37 cellular contexts compared by ENCODE assay signal in genomic region chr6:23752414-23752813, GRCh38.
DNase-seq lines count a peak whose midpoint lies in the region; ATAC-seq, FAIRE-seq and TF ChIP-seq lines count a peak whose summit lies in the region.
"Had no signal": no experiment of that assay in that cellular context is flagged by ENCODE, and none has a peak within 500 bp of the region (broad histone marks: within the 10 kb centered on the region; RNA-seq: fewer than 3 reads in every experiment).

No MANE protein-coding gene starts in this region.

- no peak overlapping the region for H3K27ac Mint-ChIP-seq in stimulated activated naive CD8-positive, alpha-beta T cell treated with anti-CD3 and anti-CD28 coated beads, Interleukin-15, amount 100 ng/mL, for 72 hours
- H3K27ac Mint-ChIP-seq: B cell; CD14-positive monocyte; CD4-positive, alpha-beta memory T cell; CD4-positive, alpha-beta T cell; CD4-positive, CD25-positive, alpha-beta regulatory T cell; CD8-positive, alpha-beta memory T cell; CD8-positive, alpha-beta T cell had no signal

- ATAC-seq in SK-N-SH treated with all-trans-retinoic acid at 6 μM for 48 hours (no peak), GM19455 (IDR thresholded peaks at IDR 0.05; ENCODE audit: unreplicated experiment) (no peak)
- ATAC-seq in stimulated activated naive CD8-positive, alpha-beta T cell treated with anti-CD3 and anti-CD28 coated beads, Interleukin-15, amount 100 ng/mL, for 72 hours, result no peak
- ATAC-seq: A549; CD8-positive, alpha-beta T cell had no signal

- H3K4me1 ChIP-seq in SK-N-SH (ENCODE audit: control insufficient read depth in 1 of 2, insufficient read depth in 2 of 2, low read depth in 1 of 2, low read length in 1 of 2), result peaks cover 0 to 2% of the 10 kb centered on the region in 2 experiments; a peak in 1 of 4 replicates
- H3K4me1 ChIP-seq in kidney (ENCODE audit: control insufficient read depth in 1 of 2, insufficient read depth in 1 of 2, low read depth in 1 of 2, low read length in 2 of 2), result no peaks in the 10 kb centered on the region
- H3K4me1 ChIP-seq: A549; BLaER1; BLaER1 treated with 17β-estradiol and CSF1 and Interleukin-3, amounts not matched to agents 10 nM and 100 nM; Caco-2 had no signal

- no peak overlapping the region for H3K4me3 ChIP-seq in SK-N-SH (ENCODE audit: low read depth in 2 of 2, low read length in 1 of 2)
- no peak overlapping the region for H3K4me3 ChIP-seq in kidney (ENCODE audit: low read length in 2 of 2)
- H3K4me3 ChIP-seq: A549; BLaER1; BLaER1 treated with 17β-estradiol and CSF1 and Interleukin-3, amounts not matched to agents 10 nM and 100 nM had no signal

- H3K4me3 Mint-ChIP-seq in stimulated activated naive CD8-positive, alpha-beta T cell treated with anti-CD3 and anti-CD28 coated beads, Interleukin-15, amount 100 ng/mL, for 72 hours, result no peak overlapping the region
- H3K4me3 Mint-ChIP-seq: B cell; CD14-positive monocyte; CD4-positive, alpha-beta memory T cell; CD4-positive, alpha-beta T cell; CD4-positive, CD25-positive, alpha-beta regulatory T cell; CD8-positive, alpha-beta memory T cell; CD8-positive, alpha-beta T cell had no signal

- POLR2A ChIA-PET in SK-N-SH (lab: Yijun Ruan, JAX), result no interaction called here

- H3K27me3 ChIP-seq in SK-N-SH (ENCODE audit: insufficient read depth), result no peaks in the 10 kb centered on the region
- H3K27me3 ChIP-seq: BE2C; BLaER1; BLaER1 treated with 17β-estradiol and CSF1 and Interleukin-3, amounts not matched to agents 10 nM and 100 nM had no signal

- no peaks in the 10 kb centered on the region for H3F3A ChIP-seq in SK-N-SH (replicated peaks; ENCODE audit: insufficient read depth)

- no peaks in the 10 kb centered on the region for H3K4me1 Mint-ChIP-seq in stimulated activated naive CD8-positive, alpha-beta T cell treated with anti-CD3 and anti-CD28 coated beads, Interleukin-15, amount 100 ng/mL, for 72 hours
- H3K4me1 Mint-ChIP-seq: B cell; CD14-positive monocyte; CD4-positive, alpha-beta memory T cell; CD4-positive, CD25-positive, alpha-beta regulatory T cell; CD8-positive, alpha-beta memory T cell had no signal

- H3K9ac ChIP-seq in SK-N-SH, result no peak overlapping the region
- H3K9ac ChIP-seq in kidney (ENCODE audit: low read length in 2 of 2), result no peak overlapping the region
- H3K9ac ChIP-seq: BLaER1; BLaER1 treated with 17β-estradiol and CSF1 and Interleukin-3, amounts not matched to agents 10 nM and 100 nM had no signal

- no peak overlapping the region for H3K4me2 ChIP-seq in SK-N-SH
- H3K4me2 ChIP-seq: A549; BLaER1; BLaER1 treated with 17β-estradiol and CSF1 and Interleukin-3, amounts not matched to agents 10 nM and 100 nM had no signal

- DNase-seq in SK-N-SH, result peak; percentile 7
- DNase-seq in frontal cortex (ENCODE audit: low spot score in 2 of 2), result no peak
- DNase-seq in kidney, result no peak
- no peak for DNase-seq in posterior vena cava (ENCODE audit: low spot score)
- no peak for DNase-seq in activated naive CD4-positive, alpha-beta T cell treated with Interleukin-2 at 50 U/mL for 16 hours
- no peak for DNase-seq in stimulated activated naive CD8-positive, alpha-beta T cell treated with anti-CD3 and anti-CD28 coated beads, Interleukin-15, amount 100 ng/mL, for 72 hours
- DNase-seq: 8988T; ACHN; AML-193; BE2C; C1 segment of cervical spinal cord; Caco-2; Calu3; CD4-positive, alpha-beta memory T cell; CD4-positive, alpha-beta T cell; CD4-positive, CD25-positive, alpha-beta regulatory T cell; CD8-positive, alpha-beta memory T cell; CD8-positive, alpha-beta T cell; COR-L47; DMS 273 treated with DMSO at 0.1 percent for 48 hours; DMS153; DMS53; DMS79; DMS79 treated with DMSO at 0.1 percent for 48 hours; DND-41; EL had no signal

- H4K20me1 ChIP-seq in SK-N-SH (ENCODE audit: insufficient read depth), result no peaks in the 10 kb centered on the region
- H4K20me1 ChIP-seq: BLaER1; BLaER1 treated with 17β-estradiol and CSF1 and Interleukin-3, amounts not matched to agents 10 nM and 100 nM had no signal

- no peaks in the 10 kb centered on the region for H3K9me3 Mint-ChIP-seq in stimulated activated naive CD8-positive, alpha-beta T cell treated with anti-CD3 and anti-CD28 coated beads, Interleukin-15, amount 100 ng/mL, for 72 hours
- H3K9me3 Mint-ChIP-seq: CD4-positive, alpha-beta T cell had no signal

- 3% methylated on average over 1 of the region's 1 CpG for WGBS in SK-N-SH (ENCODE audit: low lambda C conversion rate)

- no peak for TF ChIP-seq RAD21 in SK-N-SH (IDR thresholded peaks at IDR 0.05; ENCODE audit: low read length)

- TF ChIP-seq CTCF in SK-N-SH (IDR thresholded peaks at IDR 0.05) (no peak), kidney (IDR thresholded peaks at IDR 0.05; ENCODE audit: borderline replicate concordance, extremely low read depth, insufficient read depth) (no peak)

- FAIRE-seq in frontal cortex (lab: Jason Lieb, UNC) (peak; percentile 37), kidney (lab: Jason Lieb, UNC) (peak; percentile 37)
- FAIRE-seq: A204.1, A549, D721Med had no signal

- CTCF ChIA-PET in SK-N-SH (lab: Yijun Ruan, JAX), result no interaction called here

- no peaks in the 10 kb centered on the region for H3K9me3 ChIP-seq in SK-N-SH
- no peaks in the 10 kb centered on the region for H3K9me3 ChIP-seq in kidney (ENCODE audit: control insufficient read depth in 1 of 2, low read length in 2 of 2)
- H3K9me3 ChIP-seq: A549, BE2C, BLaER1 had no signal

- peak in 1 of 2 experiments; percentile 84; a peak in 2 of 4 replicates for TF ChIP-seq EP300 in SK-N-SH (IDR thresholded peaks at IDR 0.05; ENCODE audit: borderline replicate concordance in 1 of 2, low read depth in 1 of 2, low read length in 1 of 2)

- H3K27ac ChIP-seq in SK-N-SH (ENCODE audit: low read depth in 2 of 2, low read length in 1 of 2) (peak overlapping the region in 1 of 2 experiments; percentile 83; a peak in 2 of 4 replicates), kidney (ENCODE audit: low read depth in 2 of 2, low read length in 2 of 2) (no peak overlapping the region)
- H3K27ac ChIP-seq: 22Rv1; A549; BLaER1; BLaER1 treated with 17β-estradiol and CSF1 and Interleukin-3, amounts not matched to agents 10 nM and 100 nM; C4-2B had no signal

- H2AFZ ChIP-seq in SK-N-SH (ENCODE audit: low read depth), result no peak overlapping the region

- no peaks in the 10 kb centered on the region for H3K27me3 Mint-ChIP-seq in stimulated activated naive CD8-positive, alpha-beta T cell treated with anti-CD3 and anti-CD28 coated beads, Interleukin-15, amount 100 ng/mL, for 72 hours
- H3K27me3 Mint-ChIP-seq: B cell; CD4-positive, alpha-beta memory T cell; CD4-positive, CD25-positive, alpha-beta regulatory T cell; CD8-positive, alpha-beta memory T cell had no signal

- H3K9me2 ChIP-seq in SK-N-SH, result no peaks in the 10 kb centered on the region

- no peaks in the 10 kb centered on the region for H3K36me3 ChIP-seq in SK-N-SH (replicated peaks in 1 of 2; ENCODE audit: control insufficient read depth in 1 of 2, insufficient read depth in 2 of 2, low read length in 1 of 2)
- no peaks in the 10 kb centered on the region for H3K36me3 ChIP-seq in kidney (ENCODE audit: control insufficient read depth in 1 of 2, insufficient read depth in 2 of 2, low read length in 2 of 2)
- H3K36me3 ChIP-seq: BE2C; BLaER1; BLaER1 treated with 17β-estradiol and CSF1 and Interleukin-3, amounts not matched to agents 10 nM and 100 nM had no signal

- intact Hi-C loops in kidney (cut with DNase I) (no loop called here), posterior vena cava (cut with DNase I) (no loop called here)

- H3K79me2 ChIP-seq in SK-N-SH (ENCODE audit: insufficient read depth), result no peaks in the 10 kb centered on the region

TF ChIP-seq in SK-N-SH, 30 proteins besides CTCF, POLR2A, EP300 and RAD21 (continues in another document):
- TF ChIP-seq, protein P1, sequence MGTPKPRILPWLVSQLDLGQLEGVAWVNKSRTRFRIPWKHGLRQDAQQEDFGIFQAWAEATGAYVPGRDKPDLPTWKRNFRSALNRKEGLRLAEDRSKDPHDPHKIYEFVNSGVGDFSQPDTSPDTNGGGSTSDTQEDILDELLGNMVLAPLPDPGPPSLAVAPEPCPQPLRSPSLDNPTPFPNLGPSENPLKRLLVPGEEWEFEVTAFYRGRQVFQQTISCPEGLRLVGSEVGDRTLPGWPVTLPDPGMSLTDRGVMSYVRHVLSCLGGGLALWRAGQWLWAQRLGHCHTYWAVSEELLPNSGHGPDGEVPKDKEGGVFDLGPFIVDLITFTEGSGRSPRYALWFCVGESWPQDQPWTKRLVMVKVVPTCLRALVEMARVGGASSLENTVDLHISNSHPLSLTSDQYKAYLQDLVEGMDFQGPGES (IDR thresholded peaks at IDR 0.05; ENCODE audit: low read depth, low read length), result no peak
- 0 out of 2 replicates have a peak, but pooled peaks have one; percentile 8 for TF ChIP-seq TCF12 (IDR thresholded peaks at IDR 0.05)
- no peak for TF ChIP-seq RCOR1 (IDR thresholded peaks at IDR 0.05; ENCODE audit: low read length)
- no peak for TF ChIP-seq FOXM1 (IDR thresholded peaks at IDR 0.05; ENCODE audit: low read depth)
- TF ChIP-seq CHD2 (IDR thresholded peaks at IDR 0.05; ENCODE audit: low read length, partially characterized antibody), result no peak
- TF ChIP-seq ELF1 (IDR thresholded peaks at IDR 0.05), result no peak
- no peak for TF ChIP-seq MXI1 (IDR thresholded peaks at IDR 0.05; ENCODE audit: low read depth, low read length)

TF ChIP-seq in SK-N-SH treated with all-trans-retinoic acid at 6 μM for 48 hours, 23 proteins besides CTCF, POLR2A, EP300 and RAD21 (continues in another document):
- TF ChIP-seq ZNF70 (CRISPR knock-in tag; IDR thresholded peaks at IDR 0.05) (no peak), OSR1 (CRISPR knock-in tag; IDR thresholded peaks at IDR 0.05) (no peak), ESRRG (CRISPR knock-in tag; IDR thresholded peaks at IDR 0.05) (no peak), PPARA (CRISPR knock-in tag; IDR thresholded peaks at IDR 0.05; ENCODE audit: borderline replicate concordance) (no peak), ZFP3 (CRISPR knock-in tag; IDR thresholded peaks at IDR 0.05) (no peak), ZNF8 (CRISPR knock-in tag; IDR thresholded peaks at IDR 0.05) (no peak), PATZ1 (CRISPR knock-in tag; IDR thresholded peaks at IDR 0.05; ENCODE audit: borderline replicate concordance) (no peak)
